23 cellular contexts compared by ENCODE assay signal in the genomic region with DNA sequence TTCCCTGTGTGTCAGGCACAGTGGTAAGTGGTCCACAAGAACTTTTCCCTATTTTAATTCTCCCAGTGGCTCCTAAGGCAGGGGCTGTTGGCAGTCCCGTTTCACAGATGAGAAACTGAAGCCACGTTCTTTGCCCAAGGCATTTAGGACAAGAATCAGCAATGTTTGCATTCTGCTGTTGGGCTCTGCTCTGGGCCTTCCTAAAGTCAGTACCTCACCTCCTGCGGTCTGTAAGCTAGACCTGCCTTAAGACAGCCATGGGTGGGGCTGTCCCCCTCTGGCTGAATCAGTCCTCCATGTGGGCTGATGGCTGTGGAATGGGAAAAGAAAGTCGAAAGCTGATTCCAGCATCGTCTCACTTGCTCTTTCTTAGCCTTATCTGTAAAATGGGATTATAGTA.
"Had no signal": no experiment of that assay in that cellular context is flagged by ENCODE, and none has a peak within 500 bp of the region (broad histone marks: within the 10 kb centered on the region; RNA-seq: fewer than 3 reads in every experiment).

No MANE protein-coding gene starts in this region.

- H3K9me3 Mint-ChIP-seq: mesothelial cell of epicardium; nephron; stimulated activated effector memory CD8-positive, alpha-beta T cell treated with anti-CD3 and anti-CD28 coated beads, Interleukin-12 subunit alpha, Interleukin-12 subunit beta, amount 100 ng/mL, for 72 hours; type B pancreatic cell had no signal

- H3K36me3 ChIP-seq: neural progenitor cell, sigmoid colon, stomach, thyroid gland had no signal

- H3K9ac ChIP-seq: neural progenitor cell had no signal

- H3K4me2 ChIP-seq: neural progenitor cell had no signal

- H3K36me3 Mint-ChIP-seq: mesothelial cell of epicardium; naive B cell; neural progenitor cell; stimulated activated effector memory CD8-positive, alpha-beta T cell treated with anti-CD3 and anti-CD28 coated beads, Interleukin-12 subunit alpha, Interleukin-12 subunit beta, amount 100 ng/mL, for 72 hours; type B pancreatic cell had no signal

- H3K27me3 ChIP-seq: sigmoid colon, stomach, thyroid gland had no signal

- H3K27ac Mint-ChIP-seq: mesothelial cell of epicardium; naive B cell; nephron; neural progenitor cell; stimulated activated effector memory CD8-positive, alpha-beta T cell treated with anti-CD3 and anti-CD28 coated beads, Interleukin-12 subunit alpha, Interleukin-12 subunit beta, amount 100 ng/mL, for 72 hours; type B pancreatic cell had no signal

- H3K4me1 Mint-ChIP-seq: naive B cell had no signal

- H3K4me3 ChIP-seq: dorsolateral prefrontal cortex, lung, mucosa of descending colon, neural progenitor cell, psoas muscle, sigmoid colon, stomach, thyroid gland had no signal

- ATAC-seq: mucosa of descending colon; psoas muscle; right cardiac atrium; stimulated activated effector memory CD8-positive, alpha-beta T cell treated with anti-CD3 and anti-CD28 coated beads, Interleukin-12 subunit alpha, Interleukin-12 subunit beta, amount 100 ng/mL, for 72 hours had no signal

- DNase-seq: dorsolateral prefrontal cortex; effector CD4-positive, alpha-beta T cell; mesenchymal stem cell; mucosa of descending colon; naive B cell; nucleus accumbens; posterior cingulate gyrus; psoas muscle; right cardiac atrium; sigmoid colon; stimulated activated CD4-positive, alpha-beta T cell treated with anti-CD3 and anti-CD28 coated beads, Interleukin-2, amount 100 ng/mL, for 24 hours; stimulated activated CD4-positive, alpha-beta T cell treated with anti-CD3 and anti-CD28 coated beads, Interleukin-4, amount 100 ng/mL, for 24 hours; stimulated activated naive CD4-positive, alpha-beta T cell treated with Interleukin-2 at 50 U/mL for 16 hours; stomach; thyroid gland had no signal

- FAIRE-seq: frontal cortex, keratinocyte had no signal

- H3K27ac ChIP-seq: dorsolateral prefrontal cortex, neural progenitor cell, psoas muscle, sigmoid colon, thyroid gland had no signal

- H3K9me3 ChIP-seq: mucosa of descending colon, psoas muscle, sigmoid colon, stomach, thyroid gland had no signal

- H2AFZ ChIP-seq: neural progenitor cell had no signal

- H3K4me1 ChIP-seq: psoas muscle, sigmoid colon had no signal

- H3K4me3 Mint-ChIP-seq: mesothelial cell of epicardium; naive B cell; nephron; neural progenitor cell; stimulated activated effector memory CD8-positive, alpha-beta T cell treated with anti-CD3 and anti-CD28 coated beads, Interleukin-12 subunit alpha, Interleukin-12 subunit beta, amount 100 ng/mL, for 72 hours; type B pancreatic cell had no signal
